ENCODE assay signal across 24 cellular contexts in the genomic region with DNA sequence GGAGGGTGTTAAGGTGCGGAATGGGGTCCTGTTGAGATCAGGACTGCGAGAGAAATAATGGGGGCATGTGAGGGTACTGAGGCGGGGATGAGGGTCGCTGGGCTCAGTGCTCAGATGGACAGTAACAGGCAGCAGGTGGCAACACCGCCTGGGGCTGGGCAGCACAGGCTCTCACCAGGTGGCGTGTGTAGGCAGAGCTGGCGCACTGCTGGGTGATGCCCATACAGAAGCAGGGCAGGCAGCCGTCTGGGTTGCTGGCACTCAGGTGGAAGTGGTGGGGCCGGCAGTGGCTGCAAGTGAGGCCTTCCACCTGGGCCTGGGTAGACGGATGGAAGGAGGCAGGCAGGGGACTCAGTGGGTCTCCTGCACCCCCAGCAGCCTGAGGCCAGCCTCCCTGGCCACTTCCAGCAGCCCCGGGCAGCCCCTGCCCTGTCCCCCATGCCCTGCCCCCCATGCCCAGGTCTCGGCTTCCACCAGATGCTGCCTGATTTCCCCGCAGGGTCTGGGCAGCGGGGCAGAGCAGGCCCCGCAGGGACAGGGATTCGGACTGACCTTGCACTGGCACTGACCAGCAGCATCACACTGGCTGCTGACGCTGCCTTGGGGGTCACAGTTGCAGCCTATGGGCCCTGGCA.
A peak's percentile ranks its signal among the peaks of the same experiment; 100 is the strongest.
DNase-seq lines count a peak whose midpoint lies in the region; ATAC-seq, FAIRE-seq and TF ChIP-seq lines count a peak whose summit lies in the region.
"Had no signal": no experiment of that assay in that cellular context is flagged by ENCODE, and none has a peak within 500 bp of the region (broad histone marks: within the 10 kb centered on the region; RNA-seq: fewer than 3 reads in every experiment).

No MANE protein-coding gene starts in this region.

- no peak overlapping the region for H3K4me3 Mint-ChIP-seq in neural progenitor cell
- H3K4me3 Mint-ChIP-seq: activated naive CD4-positive, alpha-beta T cell treated with anti-CD3 and anti-CD28 coated beads, Interleukin-2, amount 10 ng/mL, durations not matched to agents 7 days and 5 days; activated T-cell treated with anti-CD3 and anti-CD28 coated beads, Interleukin-2, amount 50 U/mL, for 72 hours; T-helper 17 cell had no signal

- no peak overlapping the region for H2AFZ ChIP-seq in neural progenitor cell (replicated peaks)

- TF ChIP-seq CTCF in RWPE2 (IDR thresholded peaks at IDR 0.05; ENCODE audit: poor library complexity, severe bottlenecking) (no peak), neural progenitor cell (IDR thresholded peaks at IDR 0.05) (no peak), kidney (IDR thresholded peaks at IDR 0.05; ENCODE audit: borderline replicate concordance, extremely low read depth, insufficient read depth) (no peak)

- H3K4me1 Mint-ChIP-seq in neural progenitor cell, result peaks cover 16% of the 10 kb centered on the region
- H3K4me1 Mint-ChIP-seq: activated naive CD4-positive, alpha-beta T cell treated with anti-CD3 and anti-CD28 coated beads, Interleukin-2, amount 10 ng/mL, durations not matched to agents 7 days and 5 days; CD8-positive, alpha-beta memory T cell had no signal

- intact Hi-C loops in kidney (cut with DNase I), result no loop called here

- peaks cover 0 to 41% (median 31%) of the 10 kb centered on the region in 10 experiments; a peak in 14 of 20 replicates for H3K4me1 ChIP-seq in BLaER1 treated with 17β-estradiol and CSF1 and Interleukin-3, amounts not matched to agents 10 nM and 100 nM
- H3K4me1 ChIP-seq in RWPE2 (ENCODE audit: insufficient read depth, poor library complexity, severe bottlenecking), result peaks cover 26% of the 10 kb centered on the region
- H3K4me1 ChIP-seq in neural progenitor cell, result peaks cover 5% of the 10 kb centered on the region
- peaks cover 0 to 3% of the 10 kb centered on the region in 2 donors for H3K4me1 ChIP-seq in kidney (ENCODE audit: control insufficient read depth in 1 of 2, insufficient read depth in 1 of 2, low read depth in 1 of 2, low read length in 2 of 2)
- H3K4me1 ChIP-seq: upper lobe of right lung had no signal

- peaks cover 4% of the 10 kb centered on the region for H3K36me3 Mint-ChIP-seq in neural progenitor cell
- H3K36me3 Mint-ChIP-seq: activated naive CD4-positive, alpha-beta T cell treated with anti-CD3 and anti-CD28 coated beads, Interleukin-2, amount 10 ng/mL, durations not matched to agents 7 days and 5 days; CD8-positive, alpha-beta memory T cell had no signal

- H3K27ac Mint-ChIP-seq in neural progenitor cell, result no peak overlapping the region
- H3K27ac Mint-ChIP-seq: activated naive CD4-positive, alpha-beta T cell treated with anti-CD3 and anti-CD28 coated beads, Interleukin-2, amount 10 ng/mL, durations not matched to agents 7 days and 5 days; activated T-cell treated with anti-CD3 and anti-CD28 coated beads, Interleukin-2, amount 50 U/mL, for 72 hours; T-helper 17 cell had no signal

- H3K4me3 ChIP-seq in BLaER1 treated with 17β-estradiol and CSF1 and Interleukin-3, amounts not matched to agents 10 nM and 100 nM, result no peak overlapping the region
- H3K4me3 ChIP-seq in RWPE2 (ENCODE audit: severe bottlenecking) (no peak overlapping the region), neural progenitor cell (no peak overlapping the region), kidney (ENCODE audit: low read length in 2 of 2) (no peak overlapping the region)
- H3K4me3 ChIP-seq: cardiac muscle cell, SK-N-MC, upper lobe of right lung had no signal

- H4K20me1 ChIP-seq in BLaER1 treated with 17β-estradiol and CSF1 and Interleukin-3, amounts not matched to agents 10 nM and 100 nM, result peaks cover 0 to 28% (median 0%) of the 10 kb centered on the region in 11 experiments; a peak in 2 of 22 replicates
- H4K20me1 ChIP-seq in neural progenitor cell (ENCODE audit: low read depth), result no peaks in the 10 kb centered on the region

- H3K79me2 ChIP-seq in neural progenitor cell (ENCODE audit: low read depth), result no peaks in the 10 kb centered on the region

- H3K9me3 ChIP-seq in BLaER1 treated with 17β-estradiol and CSF1 and Interleukin-3, amounts not matched to agents 10 nM and 100 nM (replicated peaks in 1 of 11), result no peaks in the 10 kb centered on the region
- H3K9me3 ChIP-seq in RWPE2 (ENCODE audit: severe bottlenecking), result no peaks in the 10 kb centered on the region
- H3K9me3 ChIP-seq in neural progenitor cell (ENCODE audit: low read depth), result no peaks in the 10 kb centered on the region
- no peaks in the 10 kb centered on the region for H3K9me3 ChIP-seq in kidney (ENCODE audit: control insufficient read depth in 1 of 2, low read length in 2 of 2)
- H3K9me3 ChIP-seq: upper lobe of right lung had no signal

- no peak for FAIRE-seq in kidney (lab: Jason Lieb, UNC)
- FAIRE-seq: H54, HepG2, keratinocyte had no signal

- no peaks in the 10 kb centered on the region for H3K27me3 ChIP-seq in BLaER1 treated with 17β-estradiol and CSF1 and Interleukin-3, amounts not matched to agents 10 nM and 100 nM
- no peaks in the 10 kb centered on the region for H3K27me3 ChIP-seq in RWPE2 (ENCODE audit: insufficient read depth, poor library complexity, severe bottlenecking)
- H3K27me3 ChIP-seq in neural progenitor cell, result no peaks in the 10 kb centered on the region
- H3K27me3 ChIP-seq: cardiac muscle cell, upper lobe of right lung had no signal

- H3K4me2 ChIP-seq in BLaER1 treated with 17β-estradiol and CSF1 and Interleukin-3, amounts not matched to agents 10 nM and 100 nM, result peak overlapping the region in 8 of 11 experiments; percentile 18 to 61 (median 37); a peak in 13 of 22 replicates
- no peak overlapping the region for H3K4me2 ChIP-seq in neural progenitor cell

- peaks cover 0 to 89% (median 46%) of the 10 kb centered on the region in 11 experiments; a peak in 18 of 22 replicates for H3K36me3 ChIP-seq in BLaER1 treated with 17β-estradiol and CSF1 and Interleukin-3, amounts not matched to agents 10 nM and 100 nM
- H3K36me3 ChIP-seq in RWPE2 (ENCODE audit: low read depth), result peaks cover 33% of the 10 kb centered on the region
- no peaks in the 10 kb centered on the region for H3K36me3 ChIP-seq in neural progenitor cell
- peaks cover 6 to 23% of the 10 kb centered on the region in 2 donors for H3K36me3 ChIP-seq in kidney (ENCODE audit: control insufficient read depth in 1 of 2, insufficient read depth in 2 of 2, low read length in 2 of 2)

- H3F3A ChIP-seq in neural progenitor cell (ENCODE audit: low read depth), result no peaks in the 10 kb centered on the region

- no peak for ATAC-seq in RWPE2 (ENCODE audit: low read depth)
- ATAC-seq in HG03457 (IDR thresholded peaks at IDR 0.05; ENCODE audit: unreplicated experiment), result no peak
- ATAC-seq: HepG2, T-helper 17 cell, upper lobe of right lung had no signal

- no peaks in the 10 kb centered on the region for H3K9me3 Mint-ChIP-seq in neural progenitor cell
- H3K9me3 Mint-ChIP-seq: activated naive CD4-positive, alpha-beta T cell treated with anti-CD3 and anti-CD28 coated beads, Interleukin-2, amount 10 ng/mL, durations not matched to agents 7 days and 5 days; activated T-cell treated with anti-CD3 and anti-CD28 coated beads, Interleukin-2, amount 50 U/mL, for 72 hours; CD8-positive, alpha-beta memory T cell had no signal

- peak; percentile 11 for DNase-seq in DMS153 (lab: John Stamatoyannopoulos, UW)
- no peak for DNase-seq in DMS153 treated with DMSO at 0.1 percent for 48 hours (lab: John Stamatoyannopoulos, UW; ENCODE audit: unreplicated experiment)
- DNase-seq in RWPE2 (ENCODE audit: low spot score), result no peak
- DNase-seq in neural progenitor cell (ENCODE audit: low spot score), result no peak
- DNase-seq in kidney, result no peak
- DNase-seq in GOT3 (lab: John Stamatoyannopoulos, UW), result no peak
- DNase-seq: activated CD4-positive, alpha-beta T cell treated with anti-CD3 and anti-CD28 coated beads for 4 hours; activated naive CD4-positive, alpha-beta T cell treated with anti-CD3 and anti-CD28 coated beads, Interleukin-2, amount 10 ng/mL, durations not matched to agents 7 days and 5 days; activated T-cell treated with anti-CD3 and anti-CD28 coated beads, Interleukin-2, amount 50 U/mL, for 72 hours; CD8-positive, alpha-beta memory T cell; NCI-H1105; NCI-H2029; NCI-H524; T-helper 17 cell; upper lobe of right lung had no signal

- H3K9ac ChIP-seq in BLaER1 treated with 17β-estradiol and CSF1 and Interleukin-3, amounts not matched to agents 10 nM and 100 nM, result peak overlapping the region in 1 of 11 experiments; percentile 18; a peak in 2 of 22 replicates
- H3K9ac ChIP-seq in neural progenitor cell, result peak overlapping the region; percentile 27
- H3K9ac ChIP-seq in kidney (ENCODE audit: low read length in 2 of 2), result no peak overlapping the region

- no peak overlapping the region for H3K27ac ChIP-seq in BLaER1 treated with 17β-estradiol and CSF1 and Interleukin-3, amounts not matched to agents 10 nM and 100 nM
- H3K27ac ChIP-seq in RWPE2 (ENCODE audit: poor library complexity, severe bottlenecking) (peak overlapping the region; percentile 21), neural progenitor cell (no peak overlapping the region), kidney (ENCODE audit: low read depth in 2 of 2, low read length in 2 of 2) (no peak overlapping the region)
- H3K27ac ChIP-seq: cardiac muscle cell, HL-60, SK-N-MC, upper lobe of right lung had no signal

- no peaks in the 10 kb centered on the region for H3K27me3 Mint-ChIP-seq in neural progenitor cell (ENCODE audit: insufficient read depth, low read depth)
- H3K27me3 Mint-ChIP-seq: progenitor cell of endocrine pancreas had no signal
